Comparison of ENCODE assay signal across 9 cellular contexts in genomic region chr10:11197266-11197712, GRCh38.
DNase-seq lines count a peak whose midpoint lies in the region; ATAC-seq and TF ChIP-seq lines count a peak whose summit lies in the region.
"Had no signal": no experiment of that assay in that cellular context is flagged by ENCODE, and none has a peak within 500 bp of the region (broad histone marks: within the 10 kb centered on the region; RNA-seq: fewer than 3 reads in every experiment).

No MANE protein-coding gene starts in this region.

- no peaks in the 10 kb centered on the region for H3K9me3 Mint-ChIP-seq in activated naive CD4-positive, alpha-beta T cell treated with anti-CD3 and anti-CD28 coated beads, Interleukin-2, amount 50 U/mL, for 24 hours

- H3K36me3 ChIP-seq in lower lobe of right lung (peaks cover 20% of the 10 kb centered on the region), Karpas-422 (ENCODE audit: insufficient read depth, low read length) (no peaks in the 10 kb centered on the region)

- no peak overlapping the region for H3K9ac ChIP-seq in Karpas-422 (ENCODE audit: low read length)

- ATAC-seq in HG03025 (IDR thresholded peaks at IDR 0.05; ENCODE audit: low FRiP score, unreplicated experiment) (peak; percentile 59), lower lobe of right lung (peak; percentile 84 to 90)

- intact Hi-C loops in lower lobe of right lung (cut with DNase I) = no loop called here

- DNase-seq in activated naive CD4-positive, alpha-beta T cell (lab: John Stamatoyannopoulos, UW) = no peak
- DNase-seq in SK-MEL-5 (ENCODE audit: low read depth, low spot score) (peak; percentile 82), lower lobe of right lung (peak; percentile 67), KBM-7 (no peak), NCI-H2227 treated with DMSO at 0.1 percent for 48 hours (lab: John Stamatoyannopoulos, UW) (no peak), Karpas-422 (no peak)
- DNase-seq: DND-41 had no signal

- no peak overlapping the region for H3K27ac ChIP-seq in lower lobe of right lung
- H3K27ac ChIP-seq in Karpas-422 (ENCODE audit: low read length) = no peak overlapping the region

- no peaks in the 10 kb centered on the region for H4K20me1 ChIP-seq in Karpas-422 (ENCODE audit: insufficient read depth, low read depth, low read length)

- in situ Hi-C loops in SK-MEL-5 (cut with HindIII; ENCODE audit: low pct_unique_long_range_greater_than_20kb, low sequenced_read_pairs) (no loop called here), KBM-7 (cut with MboI; ENCODE audit: low pct_unique_long_range_greater_than_20kb, low sequenced_read_pairs) (no loop called here)

- H3K9me3 ChIP-seq in lower lobe of right lung (no peaks in the 10 kb centered on the region), Karpas-422 (ENCODE audit: low read length) (no peaks in the 10 kb centered on the region)

- no peaks in the 10 kb centered on the region for H3K9me2 ChIP-seq in Karpas-422 (replicated peaks; ENCODE audit: insufficient read depth, low read length)

- H3K4me3 ChIP-seq in lower lobe of right lung (no peak overlapping the region), Karpas-422 (ENCODE audit: low read length) (no peak overlapping the region)

- H3K27ac Mint-ChIP-seq in activated naive CD4-positive, alpha-beta T cell treated with anti-CD3 and anti-CD28 coated beads, Interleukin-2, amount 50 U/mL, for 24 hours = peak overlapping the region; percentile 91

- no peaks in the 10 kb centered on the region for H3K27me3 Mint-ChIP-seq in activated naive CD4-positive, alpha-beta T cell treated with anti-CD3 and anti-CD28 coated beads, Interleukin-2, amount 50 U/mL, for 24 hours

- H3K36me3 Mint-ChIP-seq in activated naive CD4-positive, alpha-beta T cell treated with anti-CD3 and anti-CD28 coated beads, Interleukin-2, amount 50 U/mL, for 24 hours = peaks cover 41% of the 10 kb centered on the region

- H2AFZ ChIP-seq in Karpas-422 (ENCODE audit: low read length) = no peak overlapping the region

- H3K4me2 ChIP-seq in Karpas-422 (ENCODE audit: low read depth, low read length, poor library complexity, severe bottlenecking) = no peak overlapping the region

- no peaks in the 10 kb centered on the region for H3K27me3 ChIP-seq in lower lobe of right lung (ENCODE audit: low read depth)
- H3K27me3 ChIP-seq in Karpas-422 (ENCODE audit: low read length) = peaks cover 4% of the 10 kb centered on the region; the same call in 1 of the 2 replicates

- peaks cover 95% of the 10 kb centered on the region for H3K4me1 Mint-ChIP-seq in activated naive CD4-positive, alpha-beta T cell treated with anti-CD3 and anti-CD28 coated beads, Interleukin-2, amount 50 U/mL, for 24 hours

- no peaks in the 10 kb centered on the region for H3K79me2 ChIP-seq in Karpas-422 (ENCODE audit: low read length)

- H3K4me3 Mint-ChIP-seq in activated naive CD4-positive, alpha-beta T cell treated with anti-CD3 and anti-CD28 coated beads, Interleukin-2, amount 50 U/mL, for 24 hours = no peak overlapping the region

- no peak for TF ChIP-seq CTCF in lower lobe of right lung (IDR thresholded peaks at IDR 0.05)

- H3K4me1 ChIP-seq in lower lobe of right lung (peaks cover 42% of the 10 kb centered on the region), Karpas-422 (ENCODE audit: low read length) (peaks cover 10% of the 10 kb centered on the region)

Comparison
In these comparisons a context has a peak if more than half of its experiments do, and no peak if none do; other contexts are left out.
1. DNase-seq: peak in SK-MEL-5 (single experiment) and lower lobe of right lung (single experiment); none in activated naive CD4-positive, alpha-beta T cell (0 of 4), KBM-7 (single experiment), NCI-H2227 treated with DMSO at 0.1 percent for 48 hours (single experiment) and Karpas-422 (single experiment).